30 cellular contexts compared by ENCODE assay signal in genomic region chr17:73350864-73351263, GRCh38. TPM values are rescaled to one million over a fixed set of nuclear protein-coding genes. Genes with fewer than 3 reads are reported as not detected.
DNase-seq lines count a peak whose midpoint lies in the region; ATAC-seq, FAIRE-seq and TF ChIP-seq lines count a peak whose summit lies in the region.
"Had no signal": no experiment of that assay in that cellular context is flagged by ENCODE, and none has a peak within 500 bp of the region (broad histone marks: within the 10 kb centered on the region; RNA-seq: fewer than 3 reads in every experiment).

No MANE protein-coding gene starts in this region.

- ATAC-seq in GM12878: no peak
- no peak for ATAC-seq in GM21528 (IDR thresholded peaks at IDR 0.05; ENCODE audit: low FRiP score, unreplicated experiment)
- ATAC-seq: HCT116, SK-N-SH treated with all-trans-retinoic acid at 6 μM for 48 hours had no signal

- TF ChIP-seq RAD21 in GM12878 (IDR thresholded peaks at IDR 0.05; ENCODE audit: insufficient read depth, low read depth, low read length): no peak

- peaks cover 7% of the 10 kb centered on the region for H3K36me3 Mint-ChIP-seq in neural crest cell (ENCODE audit: low read depth)
- H3K36me3 Mint-ChIP-seq: CD14-positive monocyte; CD8-positive, alpha-beta memory T cell; IgD-negative memory B cell had no signal

- H3K27me3 Mint-ChIP-seq in neural crest cell (ENCODE audit: low read depth): no peaks in the 10 kb centered on the region
- H3K27me3 Mint-ChIP-seq: CD8-positive, alpha-beta memory T cell; IgD-negative memory B cell had no signal

- no peaks in the 10 kb centered on the region for H3K4me1 ChIP-seq in GM12878 (ENCODE audit: control insufficient read depth, insufficient read depth, low read length)
- H3K4me1 ChIP-seq in stomach smooth muscle (ENCODE audit: control insufficient read depth, insufficient read depth, low read length): peaks cover 48% of the 10 kb centered on the region
- H3K4me1 ChIP-seq: BE2C had no signal

- peak overlapping the region; percentile 27 for H3K4me3 Mint-ChIP-seq in neural crest cell
- H3K4me3 Mint-ChIP-seq: CD14-positive monocyte; CD8-positive, alpha-beta memory T cell; IgD-negative memory B cell had no signal

- no peaks in the 10 kb centered on the region for H3K27me3 ChIP-seq in GM12878 (replicated peaks in 1 of 2; ENCODE audit: control insufficient read depth in 2 of 2, insufficient read depth in 2 of 2, low read length in 1 of 2)
- H3K27me3 ChIP-seq in stomach smooth muscle (ENCODE audit: control insufficient read depth in 1 of 2, insufficient read depth in 2 of 2, low read length in 2 of 2): no peaks in the 10 kb centered on the region
- H3K27me3 ChIP-seq: BE2C, SJCRH30 had no signal

- RAD21 ChIA-PET in GM12878 (lab: Charles Lee; ENCODE audit: unreplicated experiment): no interaction called here

- TF ChIP-seq EP300 in GM12878 (IDR thresholded peaks at IDR 0.05; ENCODE audit: borderline replicate concordance in 1 of 2, control insufficient read depth in 1 of 2, low read depth in 2 of 2, low read length in 2 of 2): no peak

- intact Hi-C loops in GM12878 (cut with micrococcal nuclease; ENCODE audit: unreplicated experiment): no loop called here

- H3K27ac ChIP-seq in GM12878 (ENCODE audit: control insufficient read depth, insufficient read depth) (no peak overlapping the region), cingulate gyrus (ENCODE audit: low read depth, low read length) (peak overlapping the region; percentile 47), stomach smooth muscle (ENCODE audit: low read length) (peak overlapping the region; percentile 95)
- H3K27ac ChIP-seq: HL-60, SJCRH30 had no signal

- SMC1A ChIA-PET in GM12878 (lab: Charles Lee; ENCODE audit: uncharacterized antibody, unreplicated experiment): interaction anchor here (1.2 kb wide), 1 partner anchor 15 kb away, joined by 3 read pairs; no protein-coding TSS in a partner anchor

- TF ChIP-seq POLR2A in GM12878 (IDR thresholded peaks at IDR 0.05; ENCODE audit: low read depth, low read length): no peak

- no peak for FAIRE-seq in GM12878 (lab: Jason Lieb, UNC)
- FAIRE-seq: GM12891, H1, RCC 7860 had no signal

- DNase-seq in GM12878 (ENCODE audit: low read depth, low spot score): no peak
- no peak for DNase-seq in neural crest cell (ENCODE audit: low read depth, low spot score)
- DNase-seq in nucleus accumbens (lab: John Stamatoyannopoulos, UW): no peak
- no peak for DNase-seq in AG20443 (ENCODE audit: low spot score)
- DNase-seq: BE2C; CD8-positive, alpha-beta memory T cell; DMS 273 treated with DMSO at 0.1 percent for 48 hours; DMS79; EL; GDM1; NCI-H1092; NCI-H1417 treated with DMSO at 0.1 percent for 48 hours; NCI-H187; NCI-H2081 treated with DMSO at 0.1 percent for 48 hours; NCI-H2171; NCI-H226; NCI-H510A; SJCRH30 had no signal

- BruUV-seq in GM12878 (replicated peaks; lab: Mats Ljungman, UMichigan): no TSS peak

- CTCF ChIA-PET in GM12878 (lab: Yijun Ruan, JAX): interaction anchor here (0.6 kb wide), 1 partner anchor 19 kb away, joined by 3 read pairs; no protein-coding TSS in a partner anchor

- H3K9me3 Mint-ChIP-seq in neural crest cell: no peaks in the 10 kb centered on the region
- H3K9me3 Mint-ChIP-seq: CD8-positive, alpha-beta memory T cell; IgD-negative memory B cell had no signal

- H3K4me3 ChIP-seq in GM12878: no peak overlapping the region
- no peak overlapping the region for H3K4me3 ChIP-seq in stomach smooth muscle (ENCODE audit: low read length in 2 of 2)
- H3K4me3 ChIP-seq: SJCRH30 had no signal

- in situ Hi-C loops in GM12878 (cut with MboI): no loop called here

- no peak for TF ChIP-seq CTCF in GM12878 (IDR thresholded peaks at IDR 0.05 in 2 of 3, conservative IDR thresholded peaks at IDR 0.05 in 1 of 3; ENCODE audit: control insufficient read depth in 2 of 3, extremely low read depth in 1 of 3, insufficient read depth in 1 of 3, low read depth in 3 of 3, low read length in 3 of 3)
- TF ChIP-seq CTCF in neural crest cell (conservative IDR thresholded peaks at IDR 0.05): no peak

- H3K36me3 ChIP-seq in GM12878 (ENCODE audit: control insufficient read depth in 2 of 2, insufficient read depth in 2 of 2, low read length in 1 of 2): no peaks in the 10 kb centered on the region
- no peaks in the 10 kb centered on the region for H3K36me3 ChIP-seq in stomach smooth muscle (ENCODE audit: control insufficient read depth in 2 of 2, insufficient read depth in 2 of 2, low read length in 2 of 2)
- H3K36me3 ChIP-seq: BE2C, SJCRH30 had no signal

- WGBS in GM12878 (ENCODE audit: insufficient coverage, insufficient replicate concordance, low lambda C conversion rate, missing lambda C conversion rate): 61% methylated on average over 4 of the region's 5 CpGs

- H4K20me1 ChIP-seq in GM12878 (ENCODE audit: control insufficient read depth, insufficient read depth): no peaks in the 10 kb centered on the region

- H3K9me3 ChIP-seq in GM12878 (replicated peaks; ENCODE audit: control insufficient read depth, insufficient read depth, low read length) (no peaks in the 10 kb centered on the region), stomach smooth muscle (ENCODE audit: control insufficient read depth in 2 of 2, low read length in 2 of 2) (no peaks in the 10 kb centered on the region)
- H3K9me3 ChIP-seq: BE2C, SJCRH30 had no signal

- POLR2A ChIA-PET in GM12878 (lab: Charles Lee): no interaction called here

- H2AFZ ChIP-seq in GM12878 (ENCODE audit: control insufficient read depth, low read depth, low read length): no peak overlapping the region

- no peak overlapping the region for H3K27ac Mint-ChIP-seq in neural crest cell (ENCODE audit: unreplicated experiment)
- H3K27ac Mint-ChIP-seq: IgD-negative memory B cell had no signal

- no peaks in the 10 kb centered on the region for H3K79me2 ChIP-seq in GM12878 (ENCODE audit: control insufficient read depth, insufficient read depth, low read length)

- H3K9ac ChIP-seq in GM12878 (ENCODE audit: control insufficient read depth, insufficient read depth, low read length) (no peak overlapping the region), stomach smooth muscle (ENCODE audit: low read length in 2 of 2) (no peak overlapping the region)

- no peak overlapping the region for H3K4me2 ChIP-seq in GM12878 (ENCODE audit: control insufficient read depth, insufficient read depth)

- H3K4me1 Mint-ChIP-seq in neural crest cell: peaks cover 36% of the 10 kb centered on the region
- H3K4me1 Mint-ChIP-seq: CD14-positive monocyte; CD8-positive, alpha-beta memory T cell; IgD-negative memory B cell had no signal

TF ChIP-seq in GM12878, 131 proteins besides CTCF, POLR2A, EP300 and RAD21:
- TF ChIP-seq HDAC6 (IDR thresholded peaks at IDR 0.05; ENCODE audit: unreplicated experiment) (no peak), HDGF (IDR thresholded peaks at IDR 0.05) (no peak), MLLT1 (IDR thresholded peaks at IDR 0.05) (peak; percentile 64; the same call in 1 of the 2 replicates)

RNA-seq across cellular contexts. Expression of gene CDC42EP4, which starts 39.1 kb away (rescaled TPM):
- 31.6 and 35.8 TPM in 2 replicates for total RNA-seq in GM12878 (2013; cell fraction: nucleolus; rRNA removed)
- total RNA-seq in GM12878 (2014; rRNA removed) (2.7 and 3.1 TPM in 2 replicates), GM12878 (2014; rRNA removed; fragmentation: Illumina TruSeq; extraction: Trizol) (0.97 and 1.3 TPM in 2 replicates), GM12878 (2021) (3.0 and 3.5 TPM in 2 replicates), neural crest cell (31.0 and 33.4 TPM in 2 replicates)
- 0.71 TPM for polyA plus RNA-seq in GM12878 (2011; ENCODE audit: low read depth)
- polyA plus RNA-seq in GM12878 (2011; rRNA removed) (5.9 and 7.1 TPM in 2 replicates), GM12878 (2014; fragmentation: Illumina TruSeq; extraction: Trizol) (1.4 TPM in 2 replicates), GM12878 (2014; fragmentation: Nextera tagmentation; extraction: Ambion mirVana) (under 1 TPM; 0.05 to 0.20 TPM), GM12878 (2014; rRNA removed) (2.5 and 2.8 TPM in 2 replicates), GM12878 (2016; fragmentation: Nextera tagmentation; extraction: Ambion mirVana) (1 to 10 TPM; 3.7 to 3.8 TPM)
- polyA plus RNA-seq in GM12878 (2011; cell fraction: cytosol; rRNA removed): 8.1 and 10.0 TPM in 2 replicates
- 11.7 and 13.6 TPM in 2 replicates for polyA plus RNA-seq in GM12878 (2011; cell fraction: nucleus; rRNA removed)
- polyA plus RNA-seq in GM12878 (2012): 1.1 and 2.5 TPM in 2 replicates
- 9.4 and 26.8 TPM in 2 replicates for polyA minus RNA-seq in GM12878 (2011; rRNA and poly(A)+ RNA removed)
- polyA minus RNA-seq in GM12878 (2011; cell fraction: cytosol; rRNA and poly(A)+ RNA removed): 6.2 and 7.5 TPM in 2 replicates
- polyA minus RNA-seq in GM12878 (2011; cell fraction: nucleus; rRNA and poly(A)+ RNA removed): 13.8 and 28.0 TPM in 2 replicates
- total RNA-seq: OCI-LY7 had no signal
